Comparison of ENCODE assay signal across 23 cellular contexts in genomic region chr2:18922276-18922675, GRCh38.
"Had no signal": no experiment of that assay in that cellular context is flagged by ENCODE, and none has a peak within 500 bp of the region (broad histone marks: within the 10 kb centered on the region; RNA-seq: fewer than 3 reads in every experiment).

No MANE protein-coding gene starts in this region.

- H3K27me3 ChIP-seq: brain microvascular endothelial cell, colonic mucosa, gastroesophageal sphincter, heart left ventricle, neural progenitor cell, suprapubic skin, transverse colon, uterus had no signal

- H2AFZ ChIP-seq: neural progenitor cell had no signal

- DNase-seq: activated B cell treated with CpG ODN at 0.5 μM for 24 hours; activated CD4-positive, alpha-beta memory T cell treated with anti-CD3 and anti-CD28 coated beads for 36 hours; activated CD4-positive, alpha-beta T cell treated with anti-CD3 and anti-CD28 coated beads for 4 hours; activated naive CD4-positive, alpha-beta T cell; activated naive CD8-positive, alpha-beta T cell treated with anti-CD3 and anti-CD28 coated beads for 36 hours; amygdala; brain microvascular endothelial cell; central memory CD4-positive, alpha-beta T cell; colonic mucosa; endodermal cell; heart left ventricle; left ventricle myocardium superior; mucosa of descending colon; naive B cell; right cardiac atrium; transverse colon; uterus had no signal

- H3K27ac ChIP-seq: brain microvascular endothelial cell, colonic mucosa, epithelial cell of prostate, gastroesophageal sphincter, heart left ventricle, neural progenitor cell, prostate gland, suprapubic skin, transverse colon, uterus had no signal

- H3K4me1 ChIP-seq: colonic mucosa, neural progenitor cell, prostate gland, suprapubic skin, uterus had no signal

- ATAC-seq: gastroesophageal sphincter, heart left ventricle, left ventricle myocardium superior, mucosa of descending colon, right cardiac atrium had no signal

- H3K27ac Mint-ChIP-seq: activated B cell treated with CpG ODN at 0.5 μM for 24 hours; activated CD4-positive, alpha-beta memory T cell treated with anti-CD3 and anti-CD28 coated beads for 36 hours; activated naive CD8-positive, alpha-beta T cell treated with anti-CD3 and anti-CD28 coated beads for 36 hours; endodermal cell; neural progenitor cell; stimulated activated naive CD8-positive, alpha-beta T cell treated with anti-CD3 and anti-CD28 coated beads, Interleukin-15, Interleukin-2, amounts not matched to agents 100 ng/mL and 50 ng/mL, for 24 hours had no signal

- H3K4me3 Mint-ChIP-seq: activated B cell treated with CpG ODN at 0.5 μM for 24 hours; activated CD4-positive, alpha-beta memory T cell treated with anti-CD3 and anti-CD28 coated beads for 36 hours; activated naive CD8-positive, alpha-beta T cell treated with anti-CD3 and anti-CD28 coated beads for 36 hours; endodermal cell; naive B cell; neural progenitor cell; stimulated activated naive CD8-positive, alpha-beta T cell treated with anti-CD3 and anti-CD28 coated beads, Interleukin-15, Interleukin-2, amounts not matched to agents 100 ng/mL and 50 ng/mL, for 24 hours had no signal

- H3K9me3 ChIP-seq: colonic mucosa, gastroesophageal sphincter, mucosa of descending colon, prostate gland, suprapubic skin, transverse colon, uterus had no signal

- H3K36me3 ChIP-seq: brain microvascular endothelial cell, colonic mucosa, gastroesophageal sphincter, heart left ventricle, neural progenitor cell, prostate gland, suprapubic skin, transverse colon, uterus had no signal

- H3K4me3 ChIP-seq: colonic mucosa, gastroesophageal sphincter, heart left ventricle, mucosa of descending colon, neural progenitor cell, prostate gland, suprapubic skin, transverse colon, uterus had no signal

- H3K36me3 Mint-ChIP-seq: neural progenitor cell had no signal

- H3K27me3 Mint-ChIP-seq: activated B cell treated with CpG ODN at 0.5 μM for 24 hours; activated CD4-positive, alpha-beta memory T cell treated with anti-CD3 and anti-CD28 coated beads for 36 hours; activated naive CD8-positive, alpha-beta T cell treated with anti-CD3 and anti-CD28 coated beads for 36 hours; naive B cell; stimulated activated naive CD8-positive, alpha-beta T cell treated with anti-CD3 and anti-CD28 coated beads, Interleukin-15, Interleukin-2, amounts not matched to agents 100 ng/mL and 50 ng/mL, for 24 hours had no signal

- H3K4me1 Mint-ChIP-seq: activated B cell treated with CpG ODN at 0.5 μM for 24 hours; activated naive CD8-positive, alpha-beta T cell treated with anti-CD3 and anti-CD28 coated beads for 36 hours; endodermal cell; naive B cell; neural progenitor cell had no signal

- H3K4me2 ChIP-seq: neural progenitor cell had no signal
